In genomic region chr14:31829256-31829923, GRCh38 we compare ENCODE assay signal across 1 cellular context.
TF ChIP-seq lines count a peak whose summit lies in the region.

No MANE protein-coding gene starts in this region.

TF ChIP-seq in HEK293, 187 proteins besides CTCF, POLR2A, EP300 and RAD21 (continued from another document):
- peak; percentile 93 for TF ChIP-seq ATF2 (tag by site-specific recombination; IDR thresholded peaks at IDR 0.05; ENCODE audit: low read depth)
